In the genomic region with DNA sequence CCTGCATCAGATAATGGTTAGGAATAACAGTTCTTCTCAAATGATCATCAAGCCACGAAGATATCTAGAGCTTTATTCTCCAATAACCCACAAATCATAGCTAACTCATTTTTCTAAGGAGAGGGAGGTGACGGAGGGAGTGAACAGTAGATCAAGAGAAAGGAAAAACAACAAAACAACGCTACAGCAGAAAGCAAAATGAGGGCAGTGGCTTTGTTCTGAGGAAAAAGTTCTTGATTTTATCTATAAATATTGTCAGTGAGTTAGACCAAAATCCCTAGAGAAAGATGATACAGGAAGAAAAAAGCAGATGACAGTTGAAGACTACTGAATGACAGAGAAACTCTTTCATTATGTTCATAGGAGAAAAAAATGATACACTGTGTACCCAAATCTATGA, we compare ENCODE assay signal across 15 cellular contexts.
DNase-seq lines count a peak whose midpoint lies in the region; ATAC-seq and TF ChIP-seq lines count a peak whose summit lies in the region.
"Had no signal": no experiment of that assay in that cellular context is flagged by ENCODE, and none has a peak within 500 bp of the region (broad histone marks: within the 10 kb centered on the region; RNA-seq: fewer than 3 reads in every experiment).

No MANE protein-coding gene starts in this region.

- peaks cover 24% of the 10 kb centered on the region for H3K36me3 Mint-ChIP-seq in activated CD8-positive, alpha-beta T cell treated with anti-CD3 and anti-CD28 coated beads for 36 hours (ENCODE audit: low read depth)
- H3K36me3 Mint-ChIP-seq in activated CD8-positive, alpha-beta T cell treated with anti-CD3 and anti-CD28 coated beads, Interleukin-2, amount 10 ng/mL, durations not matched to agents 7 days and 5 days (ENCODE audit: low read depth) = peaks cover 37% of the 10 kb centered on the region
- peaks cover 8 to 40% of the 10 kb centered on the region in 2 donors for H3K36me3 Mint-ChIP-seq in CD4-positive, alpha-beta memory T cell
- no peaks in the 10 kb centered on the region for H3K36me3 Mint-ChIP-seq in natural killer cell

- no peak for DNase-seq in activated CD8-positive, alpha-beta T cell treated with anti-CD3 and anti-CD28 coated beads for 36 hours
- DNase-seq in activated CD8-positive, alpha-beta T cell treated with anti-CD3 and anti-CD28 coated beads, Interleukin-2, amount 10 ng/mL, durations not matched to agents 7 days and 5 days = no peak
- DNase-seq in CD4-positive, alpha-beta memory T cell = no peak
- peak; percentile 10 for DNase-seq in SK-N-DZ (ENCODE audit: low spot score)
- no peak for DNase-seq in natural killer cell
- DNase-seq in DMS53 (lab: John Stamatoyannopoulos, UW) = no peak
- DNase-seq in NCI-H146 treated with DMSO at 0.1 percent for 48 hours (lab: John Stamatoyannopoulos, UW; ENCODE audit: unreplicated experiment) = no peak
- DNase-seq in sigmoid colon = no peak
- DNase-seq: GF-D8, NCI-H1092 treated with DMSO at 0.1 percent for 48 hours, NCI-H187, NCI-H446 had no signal

- WGBS in sigmoid colon, 2 donors = 66 to 88% methylated on average over 3 of the region's 3 CpGs

- no peaks in the 10 kb centered on the region for H3K27me3 Mint-ChIP-seq in activated CD8-positive, alpha-beta T cell treated with anti-CD3 and anti-CD28 coated beads for 36 hours
- H3K27me3 Mint-ChIP-seq in activated CD8-positive, alpha-beta T cell treated with anti-CD3 and anti-CD28 coated beads, Interleukin-2, amount 10 ng/mL, durations not matched to agents 7 days and 5 days (ENCODE audit: low read depth) = no peaks in the 10 kb centered on the region
- no peaks in the 10 kb centered on the region for H3K27me3 Mint-ChIP-seq in CD4-positive, alpha-beta memory T cell
- H3K27me3 Mint-ChIP-seq in natural killer cell (ENCODE audit: low read depth in 2 of 2) = no peaks in the 10 kb centered on the region
- H3K27me3 Mint-ChIP-seq: IgD-negative memory B cell had no signal

- TF ChIP-seq EP300 in sigmoid colon (IDR thresholded peaks at IDR 0.05) = no peak

- peaks cover 42% of the 10 kb centered on the region for H3K4me1 Mint-ChIP-seq in activated CD8-positive, alpha-beta T cell treated with anti-CD3 and anti-CD28 coated beads for 36 hours (ENCODE audit: low read depth)
- H3K4me1 Mint-ChIP-seq in activated CD8-positive, alpha-beta T cell treated with anti-CD3 and anti-CD28 coated beads, Interleukin-2, amount 10 ng/mL, durations not matched to agents 7 days and 5 days (ENCODE audit: low read depth) = peaks cover 41% of the 10 kb centered on the region
- H3K4me1 Mint-ChIP-seq in CD4-positive, alpha-beta memory T cell = peaks cover 39 to 62% (median 48%) of the 10 kb centered on the region in 4 donors
- peaks cover 55 to 72% of the 10 kb centered on the region in 2 donors for H3K4me1 Mint-ChIP-seq in natural killer cell

- H3K4me1 ChIP-seq in CD4-positive, alpha-beta memory T cell (ENCODE audit: insufficient read depth, low read length) = peaks cover 49% of the 10 kb centered on the region
- H3K4me1 ChIP-seq in sigmoid colon = peaks cover 0 to 12% (median 0%) of the 10 kb centered on the region in 4 donors

- peaks cover 4% of the 10 kb centered on the region for H3K36me3 ChIP-seq in CD4-positive, alpha-beta memory T cell (ENCODE audit: insufficient read depth, low read length)
- H3K36me3 ChIP-seq in sigmoid colon = no peaks in the 10 kb centered on the region

- H3K27me3 ChIP-seq in CD4-positive, alpha-beta memory T cell (ENCODE audit: insufficient read depth, low read length) = no peaks in the 10 kb centered on the region
- H3K27me3 ChIP-seq in sigmoid colon = no peaks in the 10 kb centered on the region

- no peak for TF ChIP-seq CTCF in activated CD8-positive, alpha-beta T cell treated with anti-CD3 and anti-CD28 coated beads for 36 hours (IDR thresholded peaks at IDR 0.05)
- no peak for TF ChIP-seq CTCF in natural killer cell (IDR thresholded peaks at IDR 0.05)
- no peak for TF ChIP-seq CTCF in sigmoid colon (IDR thresholded peaks at IDR 0.05)

- no peaks in the 10 kb centered on the region for H3K9me3 Mint-ChIP-seq in activated CD8-positive, alpha-beta T cell treated with anti-CD3 and anti-CD28 coated beads for 36 hours
- no peaks in the 10 kb centered on the region for H3K9me3 Mint-ChIP-seq in activated CD8-positive, alpha-beta T cell treated with anti-CD3 and anti-CD28 coated beads, Interleukin-2, amount 10 ng/mL, durations not matched to agents 7 days and 5 days (ENCODE audit: insufficient read depth)
- no peaks in the 10 kb centered on the region for H3K9me3 Mint-ChIP-seq in CD4-positive, alpha-beta memory T cell
- no peaks in the 10 kb centered on the region for H3K9me3 Mint-ChIP-seq in natural killer cell
- H3K9me3 Mint-ChIP-seq: CD14-positive monocyte, IgD-negative memory B cell had no signal

- intact Hi-C loops in activated CD8-positive, alpha-beta T cell treated with anti-CD3 and anti-CD28 coated beads for 36 hours (cut with micrococcal nuclease) = no loop called here
- intact Hi-C loops in CD4-positive, alpha-beta memory T cell (cut with micrococcal nuclease) = no loop called here
- intact Hi-C loops in natural killer cell (cut with micrococcal nuclease) = no loop called here
- intact Hi-C loops in sigmoid colon (cut with DNase I) = no loop called here

- H3K27ac Mint-ChIP-seq in activated CD8-positive, alpha-beta T cell treated with anti-CD3 and anti-CD28 coated beads for 36 hours = peak overlapping the region; percentile 34
- H3K27ac Mint-ChIP-seq in activated CD8-positive, alpha-beta T cell treated with anti-CD3 and anti-CD28 coated beads, Interleukin-2, amount 10 ng/mL, durations not matched to agents 7 days and 5 days = no peak overlapping the region
- peak overlapping the region in 6 of 7 donors; percentile 13 to 85 (median 38) for H3K27ac Mint-ChIP-seq in CD4-positive, alpha-beta memory T cell
- H3K27ac Mint-ChIP-seq in natural killer cell = peak overlapping the region; percentile 63 to 70
- H3K27ac Mint-ChIP-seq: CD14-positive monocyte had no signal

- no peak for TF ChIP-seq POLR2A in sigmoid colon (IDR thresholded peaks at IDR 0.05)

- no peak overlapping the region for H3K4me3 Mint-ChIP-seq in activated CD8-positive, alpha-beta T cell treated with anti-CD3 and anti-CD28 coated beads for 36 hours
- H3K4me3 Mint-ChIP-seq in activated CD8-positive, alpha-beta T cell treated with anti-CD3 and anti-CD28 coated beads, Interleukin-2, amount 10 ng/mL, durations not matched to agents 7 days and 5 days = no peak overlapping the region
- peak overlapping the region in 5 of 8 donors; percentile 45 to 71 (median 60) for H3K4me3 Mint-ChIP-seq in CD4-positive, alpha-beta memory T cell
- no peak overlapping the region for H3K4me3 Mint-ChIP-seq in natural killer cell
- H3K4me3 Mint-ChIP-seq: CD14-positive monocyte had no signal

- H3K4me3 ChIP-seq in CD4-positive, alpha-beta memory T cell (ENCODE audit: low read length in 2 of 2) = no peak overlapping the region
- H3K4me3 ChIP-seq in sigmoid colon = no peak overlapping the region

- POLR2A ChIA-PET in activated CD8-positive, alpha-beta T cell treated with anti-CD3 and anti-CD28 coated beads for 36 hours (lab: Charles Lee) = no interaction called here
- POLR2A ChIA-PET in activated CD8-positive, alpha-beta T cell treated with anti-CD3 and anti-CD28 coated beads, Interleukin-2, amount 10 ng/mL, durations not matched to agents 7 days and 5 days (lab: Charles Lee) = no interaction called here
- POLR2A ChIA-PET in CD4-positive, alpha-beta memory T cell (lab: Charles Lee; ENCODE audit: partially characterized antibody) = no interaction called here

- ATAC-seq in activated CD8-positive, alpha-beta T cell treated with anti-CD3 and anti-CD28 coated beads for 36 hours = no peak
- no peak for ATAC-seq in activated CD8-positive, alpha-beta T cell treated with anti-CD3 and anti-CD28 coated beads, Interleukin-2, amount 10 ng/mL, durations not matched to agents 7 days and 5 days
- ATAC-seq in natural killer cell = no peak
- ATAC-seq: HCT116 had no signal

- H3K27ac ChIP-seq in CD4-positive, alpha-beta memory T cell (ENCODE audit: low read depth, low read length) = no peak overlapping the region
- H3K27ac ChIP-seq in sigmoid colon = no peak overlapping the region

- H3K9me3 ChIP-seq in CD4-positive, alpha-beta memory T cell (ENCODE audit: control insufficient read depth in 1 of 2, low read length in 2 of 2) = no peaks in the 10 kb centered on the region
- H3K9me3 ChIP-seq in sigmoid colon = no peaks in the 10 kb centered on the region

- CTCF ChIA-PET in activated CD8-positive, alpha-beta T cell treated with anti-CD3 and anti-CD28 coated beads for 36 hours (lab: Charles Lee) = interaction anchor here (1.4 to 2.3 kb wide), 2 partner anchors 18 to 170 kb away, joined by 5 read pairs; no protein-coding TSS in a partner anchor
- CTCF ChIA-PET in activated CD8-positive, alpha-beta T cell treated with anti-CD3 and anti-CD28 coated beads, Interleukin-2, amount 10 ng/mL, durations not matched to agents 7 days and 5 days (lab: Charles Lee) = interaction anchor here (0.5 to 1.2 kb wide), 4 partner anchors 18 to 170 kb away, joined by 3 to 4 read pairs (median 4); no protein-coding TSS in a partner anchor
- CTCF ChIA-PET in CD4-positive, alpha-beta memory T cell (lab: Charles Lee; ENCODE audit: partially characterized antibody) = interaction anchor here (1.0 to 1.1 kb wide), 4 partner anchors 13 to 161 kb away, joined by 3 to 4 read pairs (median 4); no protein-coding TSS in a partner anchor

Comparison
In these comparisons a context has a peak if more than half of its experiments do, and no peak if none do; other contexts are left out.
1. H3K4me3 Mint-ChIP-seq: peak in CD4-positive, alpha-beta memory T cell (5 of 8); none in activated CD8-positive, alpha-beta T cell treated with anti-CD3 and anti-CD28 coated beads for 36 hours (single experiment), activated CD8-positive, alpha-beta T cell treated with anti-CD3 and anti-CD28 coated beads, Interleukin-2, amount 10 ng/mL, durations not matched to agents 7 days and 5 days (single experiment) and natural killer cell (single experiment).